In genomic region chr13:113897966-113898365, GRCh38 we compare ENCODE assay signal across 26 cellular contexts. TPM values are rescaled to one million over a fixed set of nuclear protein-coding genes. Genes with fewer than 3 reads are reported as not detected.
A peak's percentile ranks its signal among the peaks of the same experiment; 100 is the strongest.
DNase-seq lines count a peak whose midpoint lies in the region; ATAC-seq, FAIRE-seq and TF ChIP-seq lines count a peak whose summit lies in the region.
"Had no signal": no experiment of that assay in that cellular context is flagged by ENCODE, and none has a peak within 500 bp of the region (broad histone marks: within the 10 kb centered on the region; RNA-seq: fewer than 3 reads in every experiment).

No MANE protein-coding gene starts in this region.

- peaks cover 3 to 16% of the 10 kb centered on the region in 2 donors for H3K27me3 ChIP-seq in left lung
- H3K27me3 ChIP-seq in sigmoid colon = no peaks in the 10 kb centered on the region
- H3K27me3 ChIP-seq in endodermal cell (ENCODE audit: control insufficient read depth, insufficient read depth, low read length, poor library complexity, severe bottlenecking) = no peaks in the 10 kb centered on the region
- H3K27me3 ChIP-seq: heart right ventricle had no signal

- H3K27me3 Mint-ChIP-seq in MCF 10A (ENCODE audit: insufficient read depth, unreplicated experiment) (no peaks in the 10 kb centered on the region), endodermal cell (ENCODE audit: insufficient read depth) (peaks cover 2% of the 10 kb centered on the region)
- H3K27me3 Mint-ChIP-seq: progenitor cell of endocrine pancreas had no signal

- TF ChIP-seq CTCF in MCF 10A (IDR thresholded peaks at IDR 0.05; ENCODE audit: unreplicated experiment) (no peak), left lung (IDR thresholded peaks at IDR 0.05) (no peak), sigmoid colon (IDR thresholded peaks at IDR 0.05) (no peak), endodermal cell (conservative IDR thresholded peaks at IDR 0.05) (no peak)

- H3K9ac ChIP-seq in endodermal cell (ENCODE audit: extremely low read depth, low read length, poor library complexity, severe bottlenecking) = no peak overlapping the region

- peak; percentile 64 for ATAC-seq in left lung
- ATAC-seq in HG02870 (IDR thresholded peaks at IDR 0.05; ENCODE audit: unreplicated experiment) = no peak
- ATAC-seq: left lobe of liver; stimulated activated effector memory CD8-positive, alpha-beta T cell treated with anti-CD3 and anti-CD28 coated beads, Interleukin-12 subunit alpha, Interleukin-12 subunit beta, amount 100 ng/mL, for 72 hours had no signal

- H3K27ac ChIP-seq in left lung (no peak overlapping the region), sigmoid colon (peak overlapping the region in 1 of 4 donors; percentile 60), endodermal cell (ENCODE audit: low read depth, low read length) (no peak overlapping the region)
- H3K27ac ChIP-seq: heart right ventricle, skin epidermis, VCaP had no signal

- TF ChIP-seq EP300 in sigmoid colon (IDR thresholded peaks at IDR 0.05) = no peak

- FAIRE-seq in urothelium cell line (lab: Jason Lieb, UNC) = peak; percentile 35
- FAIRE-seq: colon, GM12892 had no signal

- no peaks in the 10 kb centered on the region for H3K36me3 Mint-ChIP-seq in MCF 10A (ENCODE audit: insufficient read depth, unreplicated experiment)
- H3K36me3 Mint-ChIP-seq in endodermal cell (ENCODE audit: low read depth) = no peaks in the 10 kb centered on the region
- H3K36me3 Mint-ChIP-seq: brain; stimulated activated effector memory CD8-positive, alpha-beta T cell treated with anti-CD3 and anti-CD28 coated beads, Interleukin-12 subunit alpha, Interleukin-12 subunit beta, amount 100 ng/mL, for 72 hours had no signal

- H3K4me3 ChIP-seq in left lung = no peak overlapping the region
- H3K4me3 ChIP-seq in sigmoid colon = no peak overlapping the region
- no peak overlapping the region for H3K4me3 ChIP-seq in endodermal cell (ENCODE audit: low read length)
- H3K4me3 ChIP-seq: heart right ventricle, skin epidermis had no signal

- WGBS in sigmoid colon, 2 donors = 87 to 91% methylated on average over 4 of the region's 4 CpGs
- WGBS in endodermal cell (ENCODE audit: insufficient coverage in 1 of 2, insufficient read length in 1 of 2), 2 experiments = 97 to 100% methylated on average over 2 to 4 of the region's 4 CpGs

- H3K9me3 Mint-ChIP-seq in MCF 10A (ENCODE audit: unreplicated experiment) (peaks cover 13% of the 10 kb centered on the region), endodermal cell (peaks cover 9% of the 10 kb centered on the region)
- H3K9me3 Mint-ChIP-seq: activated CD4-positive, alpha-beta T cell treated with anti-CD3 and anti-CD28 coated beads, Interleukin-2, amount 10 ng/mL, durations not matched to agents 7 days and 5 days; stimulated activated effector memory CD8-positive, alpha-beta T cell treated with anti-CD3 and anti-CD28 coated beads, Interleukin-12 subunit alpha, Interleukin-12 subunit beta, amount 100 ng/mL, for 72 hours had no signal

- CTCF ChIA-PET in MCF 10A (lab: Yijun Ruan, JAX) = no interaction called here

- DNase-seq in activated CD8-positive, alpha-beta memory T cell treated with anti-CD3 and anti-CD28 coated beads for 24 hours = peak; percentile 32
- no peak for DNase-seq in activated CD8-positive, alpha-beta memory T cell treated with anti-CD3 and anti-CD28 coated beads, Interleukin-2, amount 50 U/mL, for 4 hours
- DNase-seq in MCF 10A (ENCODE audit: unreplicated experiment) (no peak), left lung (no peak), urothelium cell line (ENCODE audit: low spot score) (no peak), sigmoid colon (no peak), endodermal cell (no peak)
- DNase-seq: 8988T; activated CD4-positive, alpha-beta T cell treated with anti-CD3 and anti-CD28 coated beads, Interleukin-2, amount 10 ng/mL, durations not matched to agents 7 days and 5 days; BE2C; DND-41; heart right ventricle; KBM-7; NCI-H1436 treated with DMSO at 0.1 percent for 48 hours; NCI-H2171 treated with DMSO at 0.1 percent for 48 hours; NCI-H69 had no signal

- H3K9me3 ChIP-seq in left lung (no peaks in the 10 kb centered on the region), sigmoid colon (no peaks in the 10 kb centered on the region), endodermal cell (ENCODE audit: control insufficient read depth, low read length) (no peaks in the 10 kb centered on the region)
- H3K9me3 ChIP-seq: BE2C had no signal

- BruUV-seq in MCF 10A (replicated peaks; lab: Mats Ljungman, UMichigan) = no TSS peak

- peaks cover 20% of the 10 kb centered on the region for H3K4me1 Mint-ChIP-seq in MCF 10A (ENCODE audit: insufficient read depth, unreplicated experiment)
- no peaks in the 10 kb centered on the region for H3K4me1 Mint-ChIP-seq in endodermal cell
- H3K4me1 Mint-ChIP-seq: activated CD4-positive, alpha-beta T cell treated with anti-CD3 and anti-CD28 coated beads, Interleukin-2, amount 10 ng/mL, durations not matched to agents 7 days and 5 days; neural crest cell; stimulated activated effector memory CD8-positive, alpha-beta T cell treated with anti-CD3 and anti-CD28 coated beads, Interleukin-12 subunit alpha, Interleukin-12 subunit beta, amount 100 ng/mL, for 72 hours had no signal

- TF ChIP-seq POLR2A in sigmoid colon (IDR thresholded peaks at IDR 0.05) = no peak

- intact Hi-C loops in MCF 10A (cut with micrococcal nuclease) (loop anchor here (2.0 kb wide), 2 partner anchors 35 to 77 kb away; no protein-coding TSS in a partner anchor), left lung (cut with DNase I) (no loop called here), sigmoid colon (cut with DNase I) (no loop called here)

- H3K36me3 ChIP-seq in left lung (no peaks in the 10 kb centered on the region), sigmoid colon (no peaks in the 10 kb centered on the region), endodermal cell (ENCODE audit: control insufficient read depth, insufficient read depth, low read length) (no peaks in the 10 kb centered on the region)
- H3K36me3 ChIP-seq: BE2C, heart right ventricle had no signal

- no peak overlapping the region for H3K4me3 Mint-ChIP-seq in MCF 10A (ENCODE audit: unreplicated experiment)
- H3K4me3 Mint-ChIP-seq in endodermal cell = no peak overlapping the region
- H3K4me3 Mint-ChIP-seq: activated CD4-positive, alpha-beta T cell treated with anti-CD3 and anti-CD28 coated beads, Interleukin-2, amount 10 ng/mL, durations not matched to agents 7 days and 5 days; brain; neural crest cell; stimulated activated effector memory CD8-positive, alpha-beta T cell treated with anti-CD3 and anti-CD28 coated beads, Interleukin-12 subunit alpha, Interleukin-12 subunit beta, amount 100 ng/mL, for 72 hours had no signal

- H3K4me1 ChIP-seq in left lung = no peaks in the 10 kb centered on the region
- H3K4me1 ChIP-seq in sigmoid colon = peaks cover 0 to 1% (median 0%) of the 10 kb centered on the region in 4 donors
- H3K4me1 ChIP-seq in endodermal cell (ENCODE audit: control insufficient read depth, insufficient read depth, low read length) = no peaks in the 10 kb centered on the region
- H3K4me1 ChIP-seq: BE2C had no signal

- H3K27ac Mint-ChIP-seq in MCF 10A (ENCODE audit: low read depth, unreplicated experiment) (peak overlapping the region; percentile 58), endodermal cell (no peak overlapping the region)
- H3K27ac Mint-ChIP-seq: activated CD4-positive, alpha-beta T cell treated with anti-CD3 and anti-CD28 coated beads, Interleukin-2, amount 10 ng/mL, durations not matched to agents 7 days and 5 days; brain; progenitor cell of endocrine pancreas had no signal

- POLR2A ChIA-PET in MCF 10A (lab: Yijun Ruan, JAX) = interaction anchor here (2.4 kb wide), 1 partner anchor 36 kb away, joined by 6 read pairs; no protein-coding TSS in a partner anchor

RNA-seq across cellular contexts. Expression of gene GAS6, which starts 34.1 kb away (rescaled TPM):
- total RNA-seq in MCF 10A (2022) (58.9 and 92.3 TPM in 2 replicates), left lung (100 to 1,000 TPM in 1 of 2 donors, 10 to 100 TPM in 1; 79.9 to 169 TPM), sigmoid colon (100 to 1,000 TPM in 1 of 4 donors, 10 to 100 TPM in 3; 34.4 to 105 (median 70.4) TPM), endodermal cell (10 to 100 TPM; 45.7 to 49.6 TPM)
- 100 to 1,000 TPM in 1 of 3 donors, 10 to 100 TPM in 2; 27.0 to 101 (median 28.2) TPM for polyA plus RNA-seq in sigmoid colon
- polyA plus RNA-seq in endodermal cell (2013, experiment 1 of 2) = 24.8 TPM
- 23.0 TPM for polyA plus RNA-seq in endodermal cell (2013, experiment 2 of 2)
